11 cellular contexts compared by ENCODE assay signal in the genomic region with DNA sequence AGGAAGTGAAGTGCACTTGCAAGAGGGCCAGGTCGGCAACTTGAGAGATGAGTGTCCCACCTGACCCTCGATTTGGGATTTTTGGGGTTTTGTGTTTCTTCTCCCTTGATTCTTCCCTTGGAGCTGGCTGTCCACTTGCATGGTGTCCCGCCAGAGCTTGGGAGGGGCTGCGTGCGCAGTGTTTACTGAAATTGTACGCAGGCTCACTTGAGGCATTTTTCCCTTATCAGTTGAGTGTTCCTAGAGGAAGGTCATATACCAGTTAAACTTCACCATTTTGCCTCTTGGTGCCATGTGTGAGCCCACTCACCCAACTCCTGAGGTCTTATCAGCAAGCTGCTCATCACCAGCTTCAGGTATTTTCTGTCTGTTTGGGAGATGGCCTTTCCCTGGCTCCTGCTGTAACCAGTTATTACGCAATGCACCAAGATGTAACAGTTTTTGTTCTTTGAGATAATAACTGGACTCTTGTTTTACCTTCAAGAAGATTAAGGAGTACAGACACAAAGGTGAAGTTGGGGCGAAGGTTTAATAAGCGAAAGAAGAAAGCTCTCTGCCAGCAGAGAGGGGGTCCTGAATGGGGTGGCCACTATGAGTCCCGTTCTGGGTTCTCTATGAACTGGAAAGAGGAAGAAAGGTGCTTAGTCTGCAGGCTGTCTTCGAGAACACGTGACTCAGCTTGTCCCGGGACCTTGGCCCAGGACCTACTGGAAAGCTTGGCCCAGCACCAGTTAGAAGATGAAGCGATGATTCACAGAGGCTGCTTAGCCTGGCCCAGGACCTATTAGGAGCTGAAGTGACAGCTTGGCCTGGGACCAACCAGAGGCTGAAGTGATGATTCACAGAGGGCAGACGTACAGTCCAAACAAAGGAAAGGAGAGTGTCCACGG. TPM values are rescaled to one million over a fixed set of nuclear protein-coding genes. Genes with fewer than 3 reads are reported as not detected.
DNase-seq lines count a peak whose midpoint lies in the region; ATAC-seq and TF ChIP-seq lines count a peak whose summit lies in the region.
"Had no signal": no experiment of that assay in that cellular context is flagged by ENCODE, and none has a peak within 500 bp of the region (broad histone marks: within the 10 kb centered on the region; RNA-seq: fewer than 3 reads in every experiment).

No MANE protein-coding gene starts in this region.

- H3K4me1 Mint-ChIP-seq in T-cell, result no peaks in the 10 kb centered on the region

- H3K36me3 Mint-ChIP-seq in T-cell, result peaks cover 20% of the 10 kb centered on the region

- intact Hi-C loops in ascending aorta (cut with DNase I), result loop anchor here (1.0 kb wide), 2 partner anchors 22 to 23 kb away; a partner anchor contains a TSS
- intact Hi-C loops in left ventricle myocardium inferior (cut with micrococcal nuclease), result no loop called here

- H3K4me3 ChIP-seq in ascending aorta (peak overlapping the region in 1 of 2 donors; percentile 0), left ventricle myocardium inferior (no peak overlapping the region)

- H3K27me3 Mint-ChIP-seq in T-cell, result no peaks in the 10 kb centered on the region
- H3K27me3 Mint-ChIP-seq: activated naive CD8-positive, alpha-beta T cell had no signal

- DNase-seq in HCEC 1CT (peak; percentile 97), ascending aorta (ENCODE audit: low spot score in 2 of 2) (peak; percentile 58 to 89), left ventricle myocardium inferior (peak; percentile 75), stromal cell of bone marrow (ENCODE audit: low read depth) (peak; percentile 98), T-cell (no peak), middle frontal gyrus (ENCODE audit: extremely low spot score, low spot score) (no peak), activated gamma-delta T cell treated with Interleukin-2 at 50 U/mL for 16 hours (no peak)
- DNase-seq: MM.1S, T-helper 2 cell had no signal

- H3K27ac Mint-ChIP-seq in T-cell, result no peak overlapping the region
- H3K27ac Mint-ChIP-seq: activated naive CD8-positive, alpha-beta T cell had no signal

- no peak overlapping the region for H3K4me3 Mint-ChIP-seq in T-cell
- H3K4me3 Mint-ChIP-seq: activated naive CD8-positive, alpha-beta T cell had no signal

- H3K4me1 ChIP-seq in ascending aorta (no peaks in the 10 kb centered on the region), left ventricle myocardium inferior (peaks cover 13% of the 10 kb centered on the region)

- peaks cover 10 to 48% of the 10 kb centered on the region in 2 donors for H3K9me3 ChIP-seq in ascending aorta
- peaks cover 72% of the 10 kb centered on the region for H3K9me3 ChIP-seq in left ventricle myocardium inferior (replicated peaks)

- POLR2A ChIA-PET in T-cell (lab: Charles Lee), result interaction anchor here in 1 of 2 donors (0.6 kb wide), 1 partner anchor 301 kb away, joined by 3 read pairs; no protein-coding TSS in a partner anchor

- H3K36me3 ChIP-seq in ascending aorta (no peaks in the 10 kb centered on the region), left ventricle myocardium inferior (no peaks in the 10 kb centered on the region)

- no peak for ATAC-seq in T-cell (replicated peaks in 1 of 4)
- ATAC-seq in HG03457 (IDR thresholded peaks at IDR 0.05; ENCODE audit: unreplicated experiment), result no peak

- H3K27ac ChIP-seq in ascending aorta, result peak overlapping the region; percentile 34 to 66
- H3K27ac ChIP-seq in left ventricle myocardium inferior (replicated peaks), result peak overlapping the region; percentile 72

- CTCF ChIA-PET in T-cell (lab: Charles Lee), result no interaction called here

- peaks cover 3 to 35% (median 12%) of the 10 kb centered on the region in 3 donors for H3K9me3 Mint-ChIP-seq in T-cell

- H3K27me3 ChIP-seq in ascending aorta (no peaks in the 10 kb centered on the region), left ventricle myocardium inferior (ENCODE audit: low read depth) (no peaks in the 10 kb centered on the region)

- no peak for TF ChIP-seq CTCF in ascending aorta (IDR thresholded peaks at IDR 0.05)
- TF ChIP-seq CTCF in left ventricle myocardium inferior (IDR thresholded peaks at IDR 0.05; ENCODE audit: borderline replicate concordance), result no peak

RNA-seq across cellular contexts. Expression of a gene that starts 21.5 kb away (rescaled TPM):
- 16.5 TPM for total RNA-seq in ascending aorta
- 92.0 TPM for total RNA-seq in left ventricle myocardium inferior
- 10 to 100 TPM; 61.2 to 77.8 (median 72.7) TPM for total RNA-seq in T-cell

RNA-seq across cellular contexts. Expression of a gene that starts 24.3 kb away (rescaled TPM):
- 23.1 TPM for total RNA-seq in ascending aorta
- 22.8 TPM for total RNA-seq in left ventricle myocardium inferior
- 10 to 100 TPM; 17.9 to 27.4 (median 20.9) TPM for total RNA-seq in T-cell

RNA-seq across cellular contexts. Expression of a gene that starts 45.5 kb away (rescaled TPM):
- total RNA-seq in ascending aorta, result 1.3 TPM
- 12.2 TPM for total RNA-seq in left ventricle myocardium inferior
- total RNA-seq in T-cell, result 10 to 100 TPM; 17.3 to 26.6 (median 20.6) TPM

RNA-seq across cellular contexts. Expression of a gene that starts 58.5 kb away (rescaled TPM):
- total RNA-seq in ascending aorta (52.9 TPM), left ventricle myocardium inferior (27.4 TPM), T-cell (10 to 100 TPM; 28.4 to 66.5 (median 37.6) TPM)

Comparison
In these comparisons a context has a peak if more than half of its experiments do, and no peak if none do; other contexts are left out.
1. DNase-seq: peak in HCEC 1CT (single experiment), ascending aorta (2 of 2), left ventricle myocardium inferior (single experiment) and stromal cell of bone marrow (single experiment); none in T-cell (0 of 34), middle frontal gyrus (single experiment) and activated gamma-delta T cell treated with Interleukin-2 at 50 U/mL for 16 hours (single experiment).